In genomic region chr7:714251-714671, GRCh38 we compare ENCODE assay signal across 18 cellular contexts. TPM values are rescaled to one million over a fixed set of nuclear protein-coding genes. Genes with fewer than 3 reads are reported as not detected.
DNase-seq lines count a peak whose midpoint lies in the region; ATAC-seq and TF ChIP-seq lines count a peak whose summit lies in the region.
"Had no signal": no experiment of that assay in that cellular context is flagged by ENCODE, and none has a peak within 500 bp of the region (broad histone marks: within the 10 kb centered on the region; RNA-seq: fewer than 3 reads in every experiment).

No MANE protein-coding gene starts in this region.

- no peak overlapping the region for H3K4me3 ChIP-seq in GM23338
- H3K4me3 ChIP-seq: left ventricle myocardium inferior, suprapubic skin had no signal

- H3K4me1 ChIP-seq in GM23338 (ENCODE audit: insufficient read depth) = peaks cover 3% of the 10 kb centered on the region; the same call in 1 of the 2 replicates

- no peak for TF ChIP-seq CTCF in GM23338 (conservative IDR thresholded peaks at IDR 0.05; ENCODE audit: low read depth in 2 of 2)

- no peak overlapping the region for H2AFZ ChIP-seq in GM23338

- H3K4me2 ChIP-seq in GM23338 = no peak overlapping the region

- no peaks in the 10 kb centered on the region for H3K36me3 ChIP-seq in GM23338 (ENCODE audit: insufficient read depth)
- H3K36me3 ChIP-seq: left ventricle myocardium inferior, suprapubic skin had no signal

- H3K9me3 Mint-ChIP-seq in GM23338 = peaks cover 7% of the 10 kb centered on the region
- H3K9me3 Mint-ChIP-seq: dendritic cell treated with granulocyte-macrophage colony-stimulating factor and Interleukin-4, amounts not matched to agents 40 ng/mL and 50 ng/mL, for 4 days had no signal

- H3K36me3 Mint-ChIP-seq in GM23338 (ENCODE audit: low read depth) = peaks cover 41% of the 10 kb centered on the region

- H4K20me1 ChIP-seq in GM23338 (replicated peaks; ENCODE audit: insufficient read depth) = peaks cover 7% of the 10 kb centered on the region

- intact Hi-C loops in posterior vena cava (cut with DNase I) = no loop called here

- no peak overlapping the region for H3K27ac ChIP-seq in GM23338 (ENCODE audit: low read depth)
- H3K27ac ChIP-seq: left ventricle myocardium inferior, suprapubic skin had no signal

- no peaks in the 10 kb centered on the region for H3F3A ChIP-seq in GM23338 (replicated peaks; ENCODE audit: low read depth)

- peak; percentile 16; the same call in 2 of the 3 replicates for ATAC-seq in GM23338
- no peak for ATAC-seq in left lobe of liver
- ATAC-seq in activated CD4-positive, CD25-positive, alpha-beta regulatory T cell treated with anti-CD3 and anti-CD28 coated beads, Interleukin-2, amount 50 U/mL, for 24 hours = no peak
- ATAC-seq in GM19455 (IDR thresholded peaks at IDR 0.05; ENCODE audit: unreplicated experiment) = no peak

- peaks cover 17% of the 10 kb centered on the region for H3K27me3 Mint-ChIP-seq in GM23338 (ENCODE audit: insufficient read depth, low read depth, poor library complexity)

- H3K27me3 ChIP-seq in GM23338 (ENCODE audit: insufficient read depth) = no peaks in the 10 kb centered on the region

- peaks cover 44% of the 10 kb centered on the region for H3K79me2 ChIP-seq in GM23338 (replicated peaks; ENCODE audit: insufficient read depth)

- peaks cover 27% of the 10 kb centered on the region for H3K4me1 Mint-ChIP-seq in GM23338

- H3K27ac Mint-ChIP-seq in GM23338 = peak overlapping the region; percentile 30; the same call in 1 of the 2 replicates
- H3K27ac Mint-ChIP-seq: dendritic cell treated with granulocyte-macrophage colony-stimulating factor and Interleukin-4, amounts not matched to agents 40 ng/mL and 50 ng/mL, for 4 days had no signal

- H3K4me3 Mint-ChIP-seq in GM23338 = peak overlapping the region; percentile 19; the same call in 1 of the 3 replicates
- H3K4me3 Mint-ChIP-seq: dendritic cell treated with granulocyte-macrophage colony-stimulating factor and Interleukin-4, amounts not matched to agents 40 ng/mL and 50 ng/mL, for 4 days had no signal

- no peaks in the 10 kb centered on the region for H3K9me2 ChIP-seq in GM23338 (ENCODE audit: insufficient read depth)

- peak; percentile 55 for DNase-seq in activated CD8-positive, alpha-beta memory T cell treated with anti-CD3 and anti-CD28 coated beads for 24 hours
- DNase-seq in activated CD8-positive, alpha-beta memory T cell treated with anti-CD3 and anti-CD28 coated beads, Interleukin-2, amount 50 U/mL, for 48 hours = no peak
- DNase-seq in GM23338 (ENCODE audit: low spot score) (no peak), left lobe of liver (ENCODE audit: low spot score) (peak; percentile 24), posterior vena cava (ENCODE audit: low spot score) (peak; percentile 64), C1 segment of cervical spinal cord (lab: John Stamatoyannopoulos, UW) (no peak)
- DNase-seq: 8988T; activated CD4-positive, CD25-positive, alpha-beta regulatory T cell; DMS53; left ventricle myocardium inferior; NCI-H1417; NCI-H69; SHP77 treated with DMSO at 0.1 percent for 48 hours; T-helper 2 cell had no signal

TF ChIP-seq in GM23338, 12 proteins besides CTCF, POLR2A, EP300 and RAD21 (continues in another document):
- TF ChIP-seq ZNF114 (CRISPR knock-in tag; IDR thresholded peaks at IDR 0.05) (no peak), CREB1 (CRISPR knock-in tag; IDR thresholded peaks at IDR 0.05; ENCODE audit: low read depth) (no peak), EZH2 (IDR thresholded peaks at IDR 0.05; ENCODE audit: low read depth, unreplicated experiment) (no peak), ZNF462 (CRISPR knock-in tag; IDR thresholded peaks at IDR 0.05) (no peak), NANOG (IDR thresholded peaks at IDR 0.05; ENCODE audit: borderline replicate concordance) (no peak), JUNB (IDR thresholded peaks at IDR 0.05; ENCODE audit: unreplicated experiment) (no peak), STAT1 (IDR thresholded peaks at IDR 0.05; ENCODE audit: unreplicated experiment) (no peak), ETS1 (IDR thresholded peaks at IDR 0.05) (no peak), POLR2AphosphoS5 (IDR thresholded peaks at IDR 0.05; ENCODE audit: low read depth) (no peak), EZH2phosphoT487 (IDR thresholded peaks at IDR 0.05; ENCODE audit: unreplicated experiment) (no peak)

RNA-seq across cellular contexts. Expression of gene DNAAF5, which starts 12.2 kb away (rescaled TPM):
- total RNA-seq in GM23338 (2014; rRNA removed; shearing (Covaris generic)) = 74.0 and 86.7 TPM in 2 replicates
- polyA plus RNA-seq in GM23338 (2016; fragmentation: Nextera tagmentation; extraction: Ambion mirVana) = 20.4 and 20.9 TPM in 2 replicates
- total RNA-seq in left lobe of liver (10.0 TPM), posterior vena cava (10 to 100 TPM; 12.6 to 16.9 TPM)

RNA-seq across cellular contexts. Expression of gene PRKAR1B, which starts 12.8 kb away (rescaled TPM):
- total RNA-seq in GM23338 (2014; rRNA removed; shearing (Covaris generic)) = 34.7 and 36.7 TPM in 2 replicates
- polyA plus RNA-seq in GM23338 (2016; fragmentation: Nextera tagmentation; extraction: Ambion mirVana) = 30.6 and 35.7 TPM in 2 replicates
- total RNA-seq in left lobe of liver = 7.0 TPM
- total RNA-seq in posterior vena cava = 10 to 100 TPM; 10.1 TPM

Comparison
In these comparisons a context has a peak if more than half of its experiments do, and no peak if none do; other contexts are left out.
1. DNase-seq: peak in activated CD8-positive, alpha-beta memory T cell treated with anti-CD3 and anti-CD28 coated beads for 24 hours (single experiment), left lobe of liver (single experiment) and posterior vena cava (single experiment); none in activated CD8-positive, alpha-beta memory T cell treated with anti-CD3 and anti-CD28 coated beads, Interleukin-2, amount 50 U/mL, for 48 hours (single experiment), GM23338 (single experiment) and C1 segment of cervical spinal cord (0 of 14).